ENCODE assay signal across 8 cellular contexts in genomic region chr11:83156150-83156995, GRCh38. TPM values are rescaled to one million over a fixed set of nuclear protein-coding genes. Genes with fewer than 3 reads are reported as not detected.
DNase-seq lines count a peak whose midpoint lies in the region; ATAC-seq, FAIRE-seq and TF ChIP-seq lines count a peak whose summit lies in the region.

No MANE protein-coding gene starts in this region.

- H3K4me3 Mint-ChIP-seq in Calu3 (ENCODE audit: low read depth, unreplicated experiment) (peak overlapping the region; percentile 96), mesothelial cell of epicardium (peak overlapping the region; percentile 100)

- H3K9me3 Mint-ChIP-seq in Calu3 (ENCODE audit: low read depth, unreplicated experiment) (no peaks in the 10 kb centered on the region), mesothelial cell of epicardium (no peaks in the 10 kb centered on the region)

- H3K9me3 ChIP-seq in endothelial cell of umbilical vein (replicated peaks; ENCODE audit: control insufficient read depth, insufficient read depth, low read length), result no peaks in the 10 kb centered on the region

- H3K9me1 ChIP-seq in endothelial cell of umbilical vein (replicated peaks; ENCODE audit: control insufficient read depth, extremely low read depth, insufficient read depth, low read length), result no peaks in the 10 kb centered on the region

- peak overlapping the region; percentile 54 for H3K9ac ChIP-seq in endothelial cell of umbilical vein (replicated peaks; ENCODE audit: extremely low read depth, insufficient read depth, low read length)

- dilution Hi-C loops in endothelial cell of umbilical vein (cut with MboI; ENCODE audit: extremely low pct_ligation_motif_present, low sequenced_read_pairs), result no loop called here

- peak; percentile 95 for FAIRE-seq in HTR-8/SVneo (lab: Jason Lieb, UNC)
- peak; percentile 97 for FAIRE-seq in endothelial cell of umbilical vein (lab: Jason Lieb, UNC)

- peaks cover 13% of the 10 kb centered on the region for H4K20me1 ChIP-seq in endothelial cell of umbilical vein (replicated peaks; ENCODE audit: control insufficient read depth, extremely low read depth, insufficient read depth, low read length)

- peak overlapping the region; percentile 57 for H3K27ac ChIP-seq in endothelial cell of umbilical vein (ENCODE audit: insufficient read depth, low read depth, low read length)

- TF ChIP-seq CTCF in Calu3 (IDR thresholded peaks at IDR 0.05; ENCODE audit: unreplicated experiment) (no peak), endothelial cell of umbilical vein (IDR thresholded peaks at IDR 0.05; ENCODE audit: extremely low read depth in 1 of 2, insufficient read depth in 1 of 2, low read depth in 1 of 2, low read length in 2 of 2) (no peak), mesothelial cell of epicardium (IDR thresholded peaks at IDR 0.05; ENCODE audit: unreplicated experiment) (no peak)

- no peak for TF ChIP-seq POLR2A in endothelial cell of umbilical vein (IDR thresholded peaks at IDR 0.05; ENCODE audit: low read depth, low read length)

- peaks cover 0 to 5% of the 10 kb centered on the region in 2 experiments for H3K36me3 ChIP-seq in endothelial cell of umbilical vein (ENCODE audit: control insufficient read depth in 2 of 2, extremely low read depth in 1 of 2, insufficient read depth in 2 of 2, low read length in 2 of 2)

- peak overlapping the region; percentile 76 to 93 (median 83) for H3K4me3 ChIP-seq in endothelial cell of umbilical vein (replicated peaks in 1 of 3; ENCODE audit: insufficient read depth in 1 of 3, low read depth in 1 of 3, low read length in 3 of 3)

- peaks cover 44% of the 10 kb centered on the region for H3K79me2 ChIP-seq in endothelial cell of umbilical vein (ENCODE audit: control insufficient read depth, insufficient read depth, low read length)

- peak overlapping the region; percentile 89 for H2AFZ ChIP-seq in endothelial cell of umbilical vein (ENCODE audit: low read depth, low read length)

- CTCF ChIA-PET in Calu3 (lab: Charles Lee), result interaction anchor here (0.7 to 1.4 kb wide), 4 partner anchors 19 to 129 kb away, joined by 3 to 12 read pairs (median 3); partner anchors contain the start of gene CCDC90B
- CTCF ChIA-PET in endothelial cell of umbilical vein (lab: Charles Lee), result interaction anchor here (0.7 to 2.2 kb wide), 8 partner anchors 31 to 380 kb away, joined by 3 to 14 read pairs (median 6); partner anchors contain the start of genes ANKRD42, DDIAS and PRCP

- no peaks in the 10 kb centered on the region for H3K4me1 Mint-ChIP-seq in Calu3 (ENCODE audit: low read depth, unreplicated experiment)
- peaks cover 26% of the 10 kb centered on the region for H3K4me1 Mint-ChIP-seq in mesothelial cell of epicardium

- POLR2A ChIA-PET in endothelial cell of umbilical vein (lab: Charles Lee), result interaction anchor here (0.7 to 2.0 kb wide), 20 partner anchors 9 to 389 kb away, joined by 3 to 10 read pairs (median 4); partner anchors contain the start of genes ANKRD42, CCDC90B, DDIAS and PRCP

- BruUV-seq in Calu3 (replicated peaks; lab: Mats Ljungman, UMichigan) (no TSS peak), endothelial cell of umbilical vein (replicated peaks; lab: Mats Ljungman, UMichigan) (TSS peak; percentile 69)

- H3K27ac Mint-ChIP-seq in Calu3 (ENCODE audit: unreplicated experiment) (peak overlapping the region; percentile 93), mesothelial cell of epicardium (peak overlapping the region; percentile 100)

- DNase-seq in Calu3 (peak; percentile 94), HTR-8/SVneo (ENCODE audit: insufficient read length, low spot score) (peak; percentile 99), NOMO-1 treated with DMSO at 0.1 percent for 48 hours (lab: John Stamatoyannopoulos, UW; ENCODE audit: unreplicated experiment) (peak; percentile 100), endothelial cell of umbilical vein (ENCODE audit: low read depth, low spot score) (peak; percentile 100), mesothelial cell of epicardium (ENCODE audit: low spot score in 2 of 2, unreplicated experiment in 2 of 2) (peak; percentile 92 to 96)
- peak; percentile 96 for DNase-seq in activated CD8-positive, alpha-beta memory T cell treated with anti-CD3 and anti-CD28 coated beads, Interleukin-2, amount 50 U/mL, for 48 hours
- DNase-seq in stimulated activated CD8-positive, alpha-beta memory T cell treated with anti-CD3 and anti-CD28 coated beads, Interleukin-7, amount 100 ng/mL, for 4 hours (ENCODE audit: low read depth in 2 of 2), result peak; percentile 97 to 98

- H3K4me2 ChIP-seq in endothelial cell of umbilical vein (ENCODE audit: insufficient read depth, low read length), result peak overlapping the region; percentile 89

- peak; percentile 93 for ATAC-seq in GM21390 (IDR thresholded peaks at IDR 0.05; ENCODE audit: unreplicated experiment)

- no peaks in the 10 kb centered on the region for H3K27me3 Mint-ChIP-seq in Calu3 (ENCODE audit: unreplicated experiment)
- no peaks in the 10 kb centered on the region for H3K27me3 Mint-ChIP-seq in mesothelial cell of epicardium (ENCODE audit: low read depth)

- H3K36me3 Mint-ChIP-seq in Calu3 (ENCODE audit: insufficient read depth, unreplicated experiment) (peaks cover 55% of the 10 kb centered on the region), mesothelial cell of epicardium (no peaks in the 10 kb centered on the region)

- H3K4me1 ChIP-seq in endothelial cell of umbilical vein (ENCODE audit: control insufficient read depth, extremely low read depth, insufficient read depth, low read length), result peaks cover 23% of the 10 kb centered on the region

- H3K27me3 ChIP-seq in endothelial cell of umbilical vein (ENCODE audit: control insufficient read depth in 2 of 2, insufficient read depth in 2 of 2, low read length in 2 of 2), result no peaks in the 10 kb centered on the region

- intact Hi-C loops in Calu3 (cut with micrococcal nuclease; ENCODE audit: unreplicated experiment) (loop anchor here (5.0 to 10.0 kb wide), 3 partner anchors 64 to 252 kb away; partner anchors contain the start of genes DDIAS, PRCP and RAB30), endothelial cell of umbilical vein (cut with micrococcal nuclease) (loop anchor here (1.0 to 5.0 kb wide), 12 partner anchors 69 to 379 kb away; partner anchors contain the start of genes CCDC90B, DDIAS and RAB30)

TF ChIP-seq in endothelial cell of umbilical vein, 7 proteins besides CTCF, POLR2A, EP300 and RAD21:
- TF ChIP-seq JUN (IDR thresholded peaks at IDR 0.05; ENCODE audit: borderline replicate concordance, insufficient read depth, insufficient read length, low read depth), result no peak
- TF ChIP-seq, protein P1, sequence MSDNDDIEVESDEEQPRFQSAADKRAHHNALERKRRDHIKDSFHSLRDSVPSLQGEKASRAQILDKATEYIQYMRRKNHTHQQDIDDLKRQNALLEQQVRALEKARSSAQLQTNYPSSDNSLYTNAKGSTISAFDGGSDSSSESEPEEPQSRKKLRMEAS (IDR thresholded peaks at IDR 0.05; ENCODE audit: insufficient read depth, insufficient read length), result no peak
- TF ChIP-seq GATA2 (IDR thresholded peaks at IDR 0.05; ENCODE audit: insufficient read depth, insufficient read length, low read depth, low read length), result no peak
- no peak for TF ChIP-seq EZH2 (IDR thresholded peaks at IDR 0.05; ENCODE audit: borderline replicate concordance, low read depth, low read length, severe bottlenecking)
- no peak for TF ChIP-seq FOS (IDR thresholded peaks at IDR 0.05; ENCODE audit: borderline replicate concordance, insufficient read depth, low read length)
- no peak for TF ChIP-seq POLR2AphosphoS5 (IDR thresholded peaks at IDR 0.05; ENCODE audit: insufficient read depth, low read depth, low read length)
- TF ChIP-seq MYC (IDR thresholded peaks at IDR 0.05; ENCODE audit: low read depth, low read length), result no peak
TF ChIP-seq in endothelial cell of umbilical vein: peak in this region for 0.

RNA-seq across cellular contexts. Expression of gene PCF11, which starts 0.6 kb away (rescaled TPM):
- total RNA-seq in Calu3 (2022) (45.0 and 48.8 TPM in 2 replicates), endothelial cell of umbilical vein (51.2 and 53.5 TPM in 2 replicates), mesothelial cell of epicardium (73.2 to 77.1 TPM (median 74.2 TPM) in 3 replicates)
- 25.6 and 38.0 TPM in 2 replicates for polyA plus RNA-seq in endothelial cell of umbilical vein
- polyA plus RNA-seq in endothelial cell of umbilical vein (2011; cell fraction: cytosol; rRNA removed), result 21.7 and 24.5 TPM in 2 replicates
- polyA plus RNA-seq in endothelial cell of umbilical vein (2011; cell fraction: nucleus; rRNA removed), result 110 and 198 TPM in 2 replicates
- 22.5 and 26.8 TPM in 2 replicates for polyA plus RNA-seq in endothelial cell of umbilical vein (2012)
- 35.7 and 43.9 TPM in 2 replicates for polyA minus RNA-seq in endothelial cell of umbilical vein
- polyA minus RNA-seq in endothelial cell of umbilical vein (2011; cell fraction: cytosol; rRNA and poly(A)+ RNA removed), result 18.8 TPM
- 123 and 145 TPM in 2 replicates for polyA minus RNA-seq in endothelial cell of umbilical vein (2011; cell fraction: nucleus; rRNA and poly(A)+ RNA removed)

RNA-seq across cellular contexts. Expression of gene ANKRD42, which starts 37.1 kb away (rescaled TPM):
- total RNA-seq in Calu3 (2022), result 5.2 and 5.6 TPM in 2 replicates
- 6.6 and 7.6 TPM in 2 replicates for total RNA-seq in endothelial cell of umbilical vein
- polyA plus RNA-seq in endothelial cell of umbilical vein, result 2.5 and 3.3 TPM in 2 replicates
- polyA plus RNA-seq in endothelial cell of umbilical vein (2011; cell fraction: cytosol; rRNA removed), result 3.2 and 3.3 TPM in 2 replicates
- polyA plus RNA-seq in endothelial cell of umbilical vein (2011; cell fraction: nucleus; rRNA removed), result 3.5 and 5.6 TPM in 2 replicates
- 7.1 TPM in 2 replicates for polyA plus RNA-seq in endothelial cell of umbilical vein (2012)
- 6.1 and 7.3 TPM in 2 replicates for polyA minus RNA-seq in endothelial cell of umbilical vein
- 4.0 TPM for polyA minus RNA-seq in endothelial cell of umbilical vein (2011; cell fraction: cytosol; rRNA and poly(A)+ RNA removed)
- 4.4 and 6.6 TPM in 2 replicates for polyA minus RNA-seq in endothelial cell of umbilical vein (2011; cell fraction: nucleus; rRNA and poly(A)+ RNA removed)
- 6.9 to 7.8 TPM (median 7.0 TPM) in 3 replicates for total RNA-seq in mesothelial cell of epicardium

Comparison
In these comparisons a context has a peak if more than half of its experiments do, and no peak if none do; other contexts are left out.
1. Peak in every context shown above with its lines: DNase-seq, ATAC-seq, H3K4me3 ChIP-seq and H3K27ac ChIP-seq.